ENCODE assay signal across 14 cellular contexts in the genomic region with DNA sequence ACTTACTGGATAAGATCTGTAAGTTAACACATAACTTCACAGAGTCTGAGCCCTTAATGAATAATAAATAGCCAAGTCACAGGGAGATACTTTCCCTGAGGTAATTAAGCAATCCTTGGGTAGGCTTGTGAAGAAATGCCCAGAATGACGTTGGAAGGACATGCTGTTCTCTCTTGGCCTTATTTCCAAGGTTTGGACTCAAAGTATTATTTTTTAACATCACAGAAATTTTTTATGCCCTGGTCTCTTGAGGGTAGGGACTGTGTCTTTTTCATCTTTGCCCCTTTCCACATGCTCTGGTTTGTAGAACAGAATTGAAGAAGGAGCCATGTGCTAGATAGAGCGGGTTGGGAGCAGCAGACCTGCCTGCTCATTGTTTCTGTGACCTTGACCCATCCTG. TPM values are rescaled to one million over a fixed set of nuclear protein-coding genes. Genes with fewer than 3 reads are reported as not detected.
"Had no signal": no experiment of that assay in that cellular context is flagged by ENCODE, and none has a peak within 500 bp of the region (broad histone marks: within the 10 kb centered on the region; RNA-seq: fewer than 3 reads in every experiment).

No MANE protein-coding gene starts in this region.

- H3K9me3 ChIP-seq: mucosa of descending colon, transverse colon had no signal

- H3K27ac ChIP-seq: transverse colon had no signal

- H3K27ac Mint-ChIP-seq: activated B cell treated with CpG ODN at 0.5 μM for 24 hours; activated CD4-positive, alpha-beta T cell treated with anti-CD3 and anti-CD28 coated beads, Interleukin-2, amount 10 ng/mL, durations not matched to agents 7 days and 5 days; activated naive CD4-positive, alpha-beta T cell treated with anti-CD3 and anti-CD28 coated beads for 36 hours; activated T-helper 17 cell treated with anti-CD3 and anti-CD28 coated beads, Interleukin-2, amount 50 U/mL, for 72 hours; natural killer cell had no signal

- H3K27me3 ChIP-seq: transverse colon had no signal

- H3K4me1 Mint-ChIP-seq: activated B cell treated with CpG ODN at 0.5 μM for 24 hours, natural killer cell had no signal

- H3K36me3 ChIP-seq: transverse colon had no signal

- DNase-seq: activated B cell treated with CpG ODN at 0.5 μM for 24 hours; activated CD4-positive, alpha-beta T cell treated with anti-CD3 and anti-CD28 coated beads, Interleukin-2, amount 10 ng/mL, durations not matched to agents 7 days and 5 days; activated CD8-positive, alpha-beta memory T cell treated with anti-CD3 and anti-CD28 coated beads for 24 hours; activated naive CD4-positive, alpha-beta T cell treated with anti-CD3 and anti-CD28 coated beads for 36 hours; left colon; mucosa of descending colon; natural killer cell; occipital lobe; transverse colon had no signal

- H3K4me1 ChIP-seq: transverse colon had no signal

- H3K36me3 Mint-ChIP-seq: natural killer cell had no signal

- H3K4me3 Mint-ChIP-seq: activated B cell treated with CpG ODN at 0.5 μM for 24 hours; activated CD4-positive, alpha-beta T cell treated with anti-CD3 and anti-CD28 coated beads, Interleukin-2, amount 10 ng/mL, durations not matched to agents 7 days and 5 days; activated naive CD4-positive, alpha-beta T cell treated with anti-CD3 and anti-CD28 coated beads for 36 hours; activated T-helper 17 cell treated with anti-CD3 and anti-CD28 coated beads, Interleukin-2, amount 50 U/mL, for 72 hours; natural killer cell had no signal

- H3K9me3 Mint-ChIP-seq: activated B cell treated with CpG ODN at 0.5 μM for 24 hours; activated CD4-positive, alpha-beta T cell treated with anti-CD3 and anti-CD28 coated beads, Interleukin-2, amount 10 ng/mL, durations not matched to agents 7 days and 5 days; activated naive CD4-positive, alpha-beta T cell treated with anti-CD3 and anti-CD28 coated beads for 36 hours; activated T-helper 17 cell treated with anti-CD3 and anti-CD28 coated beads, Interleukin-2, amount 50 U/mL, for 72 hours; natural killer cell had no signal

- H3K27me3 Mint-ChIP-seq: activated T-helper 17 cell treated with anti-CD3 and anti-CD28 coated beads, Interleukin-2, amount 50 U/mL, for 72 hours had no signal

- H3K4me3 ChIP-seq: mucosa of descending colon, transverse colon had no signal

RNA-seq across cellular contexts. Expression of gene PROK1, which starts 26.2 kb away (rescaled TPM):
- total RNA-seq: activated B cell treated with CpG ODN at 0.5 μM for 24 hours; activated CD4-positive, alpha-beta T cell treated with anti-CD3 and anti-CD28 coated beads, Interleukin-2, amount 10 ng/mL, durations not matched to agents 7 days and 5 days; activated naive CD4-positive, alpha-beta T cell treated with anti-CD3 and anti-CD28 coated beads for 36 hours; activated T-helper 17 cell treated with anti-CD3 and anti-CD28 coated beads, Interleukin-2, amount 50 U/mL, for 72 hours; chondrocyte; fibroblast of lung; glomerular endothelial cell; left colon; mucosa of descending colon; natural killer cell; occipital lobe; skeletal muscle tissue; transverse colon had no signal
- polyA plus RNA-seq: fibroblast of lung had no signal
